Comparison of ENCODE assay signal across 1 cellular context in genomic region chr9:87479801-87480201, GRCh38.
TF ChIP-seq lines count a peak whose summit lies in the region.

No MANE protein-coding gene starts in this region.

TF ChIP-seq in K562, 482 proteins besides CTCF, POLR2A, EP300 and RAD21 (continued from another document and continues in another):
- TF ChIP-seq E4F1 (CRISPR knock-in tag; IDR thresholded peaks at IDR 0.05; ENCODE audit: borderline replicate concordance) (no peak), SMARCA5 (IDR thresholded peaks at IDR 0.05) (no peak), LCOR (CRISPR knock-in tag; IDR thresholded peaks at IDR 0.05) (no peak), DLX4 (CRISPR knock-in tag; IDR thresholded peaks at IDR 0.05) (no peak), ZBTB7A (IDR thresholded peaks at IDR 0.05; ENCODE audit: borderline replicate concordance, control insufficient read depth, low read depth, low read length) (no peak), MXI1 (IDR thresholded peaks at IDR 0.05; ENCODE audit: low read depth, low read length) (no peak), AFF1 (IDR thresholded peaks at IDR 0.05; ENCODE audit: low read depth in 1 of 2, partially characterized antibody in 2 of 2) (no peak), ETV1 (tag; conservative IDR thresholded peaks at IDR 0.05; ENCODE audit: low read depth) (no peak), DEAF1 (CRISPR knock-in tag; IDR thresholded peaks at IDR 0.05) (no peak), NR1H2 (CRISPR knock-in tag; IDR thresholded peaks at IDR 0.05) (no peak), BHLHE40 (IDR thresholded peaks at IDR 0.05; ENCODE audit: low read length) (peak; percentile 70), DPF2 (IDR thresholded peaks at IDR 0.05) (no peak), ZNF445 (CRISPR knock-in tag; IDR thresholded peaks at IDR 0.05; ENCODE audit: low read depth) (no peak), ZNF551 (CRISPR knock-in tag; IDR thresholded peaks at IDR 0.05) (no peak), NR2C2 (CRISPR knock-in tag; IDR thresholded peaks at IDR 0.05) (no peak), NR2C2 (tag; IDR thresholded peaks at IDR 0.05) (peak; percentile 10; the same call in 1 of the 2 replicates), SUPT5H (IDR thresholded peaks at IDR 0.05) (no peak), FOXP4 (CRISPR knock-in tag; IDR thresholded peaks at IDR 0.05; ENCODE audit: borderline replicate concordance) (no peak), DNMT1 (IDR thresholded peaks at IDR 0.05) (no peak), HNRNPUL1 (IDR thresholded peaks at IDR 0.05; ENCODE audit: low read length) (no peak), ZNF280A (IDR thresholded peaks at IDR 0.05; ENCODE audit: low read depth, partially characterized antibody) (no peak), NONO (IDR thresholded peaks at IDR 0.05; ENCODE audit: low read depth in 2 of 2, low read length in 1 of 2) (no peak), ZNF121 (CRISPR knock-in tag; conservative IDR thresholded peaks at IDR 0.05) (no peak), POU5F1 (IDR thresholded peaks at IDR 0.05; ENCODE audit: borderline replicate concordance, low read depth, low read length, partially characterized antibody) (no peak), SMAD1 (IDR thresholded peaks at IDR 0.05; ENCODE audit: low read depth, low read length, partially characterized antibody) (no peak), ZNF696 (CRISPR knock-in tag; conservative IDR thresholded peaks at IDR 0.05) (no peak), ZNF124 (CRISPR knock-in tag; IDR thresholded peaks at IDR 0.05) (no peak), EP400 (IDR thresholded peaks at IDR 0.05) (no peak), USF2 (CRISPR knock-in tag; IDR thresholded peaks at IDR 0.05) (peak; percentile 84), SMARCA4 (IDR thresholded peaks at IDR 0.05) (peak; percentile 17; the same call in 1 of the 2 replicates), ZNF592 (IDR thresholded peaks at IDR 0.05) (peak; percentile 56; the same call in 1 of the 2 replicates), ZNF232 (CRISPR knock-in tag; IDR thresholded peaks at IDR 0.05) (no peak), CHD1 (IDR thresholded peaks at IDR 0.05; ENCODE audit: low read length) (no peak), POLR2B (IDR thresholded peaks at IDR 0.05; ENCODE audit: low read depth, partially characterized antibody) (no peak), CREBBP (IDR thresholded peaks at IDR 0.05; ENCODE audit: low read depth, low read length) (no peak), MCM2 (IDR thresholded peaks at IDR 0.05; ENCODE audit: low read depth) (no peak), ELK3 (CRISPR knock-in tag; IDR thresholded peaks at IDR 0.05) (no peak), ZNF274 (IDR thresholded peaks at IDR 0.05; ENCODE audit: borderline replicate concordance, low read depth, low read length) (no peak), ZC3H4 (CRISPR knock-in tag; IDR thresholded peaks at IDR 0.05; ENCODE audit: borderline replicate concordance) (no peak), THRA (IDR thresholded peaks at IDR 0.05) (no peak), GABPA (tag; conservative IDR thresholded peaks at IDR 0.05; ENCODE audit: low read depth) (peak; percentile 23; the same call in 1 of the 2 replicates), CBX2 (IDR thresholded peaks at IDR 0.05; ENCODE audit: insufficient read depth, low read length, poor library complexity, severe bottlenecking) (no peak), RNF2 (IDR thresholded peaks at IDR 0.05) (no peak), GTF2E2 (tag; IDR thresholded peaks at IDR 0.05) (no peak)
